Comparison of ENCODE assay signal across 19 cellular contexts in genomic region chr11:72511393-72512047, GRCh38.
DNase-seq lines count a peak whose midpoint lies in the region; ATAC-seq and TF ChIP-seq lines count a peak whose summit lies in the region.
"Had no signal": no experiment of that assay in that cellular context is flagged by ENCODE, and none has a peak within 500 bp of the region (broad histone marks: within the 10 kb centered on the region; RNA-seq: fewer than 3 reads in every experiment).

No MANE protein-coding gene starts in this region.

- no peaks in the 10 kb centered on the region for H3F3A ChIP-seq in PC-9 (ENCODE audit: insufficient read depth, low read depth)

- TF ChIP-seq POLR2A in gastrocnemius medialis (IDR thresholded peaks at IDR 0.05), result no peak

- TF ChIP-seq CTCF in cardiac fibroblast (IDR thresholded peaks at IDR 0.05; ENCODE audit: low read depth, low read length) (no peak), fibroblast of the aortic adventitia (IDR thresholded peaks at IDR 0.05; ENCODE audit: insufficient read depth, low read length) (no peak), PC-9 (conservative IDR thresholded peaks at IDR 0.05) (no peak), gastrocnemius medialis (IDR thresholded peaks at IDR 0.05 in 4 of 5, conservative IDR thresholded peaks at IDR 0.05 in 1 of 5) (no peak), GM13977 (IDR thresholded peaks at IDR 0.05; ENCODE audit: extremely low read depth, insufficient read depth, missing control alignments) (no peak)

- no peak for ATAC-seq in gastrocnemius medialis

- no peak overlapping the region for H3K4me2 ChIP-seq in PC-9
- H3K4me2 ChIP-seq: BLaER1 treated with 17β-estradiol and CSF1 and Interleukin-3, amounts not matched to agents 10 nM and 100 nM had no signal

- H3K9me3 ChIP-seq in PC-9 (ENCODE audit: insufficient read depth, low read depth), result peaks cover 8% of the 10 kb centered on the region; the same call in 1 of the 2 replicates
- H3K9me3 ChIP-seq in gastrocnemius medialis, result peaks cover 0 to 5% (median 3%) of the 10 kb centered on the region in 3 donors

- H3K4me3 ChIP-seq in cardiac fibroblast (replicated peaks in 1 of 2; ENCODE audit: low read depth in 2 of 2, low read length in 2 of 2), result no peak overlapping the region
- no peak overlapping the region for H3K4me3 ChIP-seq in fibroblast of the aortic adventitia (ENCODE audit: low read depth, low read length)
- no peak overlapping the region for H3K4me3 ChIP-seq in PC-9
- H3K4me3 ChIP-seq in gastrocnemius medialis, result no peak overlapping the region
- H3K4me3 ChIP-seq: BLaER1 treated with 17β-estradiol and CSF1 and Interleukin-3, amounts not matched to agents 10 nM and 100 nM; Peyer's patch had no signal

- H2AFZ ChIP-seq in PC-9, result no peak overlapping the region

- BruUV-seq in PC-9 (replicated peaks; lab: Mats Ljungman, UMichigan), result no TSS peak

- CTCF ChIA-PET in PC-9 (lab: Charles Lee), result no interaction called here

- H3K9me2 ChIP-seq in PC-9 (ENCODE audit: insufficient read depth), result no peaks in the 10 kb centered on the region

- in situ Hi-C loops in gastrocnemius medialis (cut with MboI; ENCODE audit: low sequenced_read_pairs in 4 of 4) (no loop called here), GM13977 (cut with MboI; ENCODE audit: low pct_unique_long_range_greater_than_20kb, low sequenced_read_pairs, unreplicated experiment) (no loop called here)

- intact Hi-C loops in PC-9 (cut with micrococcal nuclease; ENCODE audit: unreplicated experiment), result no loop called here
- intact Hi-C loops in gastrocnemius medialis (cut with DNase I; ENCODE audit: low total_unique reads), result no loop called here

- no peak overlapping the region for H3K27ac ChIP-seq in PC-9
- no peak overlapping the region for H3K27ac ChIP-seq in gastrocnemius medialis
- H3K27ac ChIP-seq: 22Rv1; BLaER1 treated with 17β-estradiol and CSF1 and Interleukin-3, amounts not matched to agents 10 nM and 100 nM; Peyer's patch had no signal

- H3K27me3 ChIP-seq in PC-9 (ENCODE audit: insufficient read depth, low read depth) (0 out of 2 replicates have a peak, but pooled peaks cover 8% of the 10 kb centered on the region), gastrocnemius medialis (no peaks in the 10 kb centered on the region)
- H3K27me3 ChIP-seq: BLaER1 treated with 17β-estradiol and CSF1 and Interleukin-3, amounts not matched to agents 10 nM and 100 nM; Peyer's patch had no signal

- no peaks in the 10 kb centered on the region for H3K4me1 ChIP-seq in PC-9 (replicated peaks; ENCODE audit: insufficient read depth)
- H3K4me1 ChIP-seq in gastrocnemius medialis, result no peaks in the 10 kb centered on the region
- H3K4me1 ChIP-seq: Peyer's patch had no signal

- peak; percentile 38 for DNase-seq in DMS53 (lab: John Stamatoyannopoulos, UW)
- no peak for DNase-seq in DMS53 treated with DMSO at 0.1 percent for 48 hours (lab: John Stamatoyannopoulos, UW; ENCODE audit: unreplicated experiment)
- DNase-seq in HT1080 (ENCODE audit: low read depth), result peak; percentile 35
- peak; percentile 7 to 81 for DNase-seq in cardiac fibroblast (ENCODE audit: low read depth in 2 of 2)
- DNase-seq in fibroblast of the aortic adventitia (ENCODE audit: low read depth), result peak; percentile 89
- no peak for DNase-seq in PC-9
- no peak for DNase-seq in gastrocnemius medialis
- DNase-seq in GM13977 (ENCODE audit: low spot score), result no peak
- DNase-seq: DMS 273 treated with DMSO at 0.1 percent for 48 hours, Karpas-422, NCI-H1105 treated with DMSO at 0.1 percent for 48 hours, NCI-H187 treated with DMSO at 0.1 percent for 48 hours, NCI-H2171 treated with DMSO at 0.1 percent for 48 hours, NCI-H510A, NCI-H82, Peyer's patch, SHP77 treated with DMSO at 0.1 percent for 48 hours had no signal

- no peaks in the 10 kb centered on the region for H4K20me1 ChIP-seq in PC-9 (ENCODE audit: insufficient read depth)
- H4K20me1 ChIP-seq: BLaER1 treated with 17β-estradiol and CSF1 and Interleukin-3, amounts not matched to agents 10 nM and 100 nM had no signal

- no peaks in the 10 kb centered on the region for H3K79me2 ChIP-seq in PC-9 (ENCODE audit: low read depth)

- H3K36me3 ChIP-seq in PC-9 (ENCODE audit: low read depth) (no peaks in the 10 kb centered on the region), gastrocnemius medialis (no peaks in the 10 kb centered on the region)
- H3K36me3 ChIP-seq: BLaER1 treated with 17β-estradiol and CSF1 and Interleukin-3, amounts not matched to agents 10 nM and 100 nM; Peyer's patch had no signal

- POLR2A ChIA-PET in PC-9 (lab: Charles Lee; ENCODE audit: unreplicated experiment), result no interaction called here

Comparison
In these comparisons a context has a peak if more than half of its experiments do, and no peak if none do; other contexts are left out.
1. DNase-seq: peak in DMS53 (single experiment), HT1080 (single experiment), cardiac fibroblast (2 of 2) and fibroblast of the aortic adventitia (single experiment); none in DMS53 treated with DMSO at 0.1 percent for 48 hours (single experiment), PC-9 (0 of 2), gastrocnemius medialis (0 of 2) and GM13977 (single experiment).